Comparison of ENCODE assay signal across 8 cellular contexts in genomic region chr10:97676770-97677581, GRCh38. TPM values are rescaled to one million over a fixed set of nuclear protein-coding genes. Genes with fewer than 3 reads are reported as not detected.
DNase-seq lines count a peak whose midpoint lies in the region; ATAC-seq, FAIRE-seq and TF ChIP-seq lines count a peak whose summit lies in the region.

No MANE protein-coding gene starts in this region.

- no TSS peak for BruUV-seq in HepG2 (replicated peaks; lab: Mats Ljungman, UMichigan)

- intact Hi-C loops in HepG2 (cut with micrococcal nuclease; ENCODE audit: unreplicated experiment) = loop anchor here (1.0 to 2.0 kb wide), 3 partner anchors 24 to 54 kb away; no protein-coding TSS in a partner anchor

- no peaks in the 10 kb centered on the region for H3K9me3 ChIP-seq in HepG2 (ENCODE audit: low read length)

- CTCF ChIA-PET in HepG2 (lab: Yijun Ruan, JAX; ENCODE audit: low intra/inter-chr PET ratio, low total read pairs) = interaction anchor here (0.9 to 2.8 kb wide), 4 partner anchors 24 to 55 kb away, joined by 3 to 40 read pairs (median 7); no protein-coding TSS in a partner anchor

- H3K4me3 Mint-ChIP-seq in central memory CD8-positive, alpha-beta T cell = no peak overlapping the region
- H3K4me3 Mint-ChIP-seq in stimulated activated naive CD8-positive, alpha-beta T cell treated with anti-CD3 and anti-CD28 coated beads, Interleukin-15, amount 100 ng/mL, for 72 hours = no peak overlapping the region

- in situ Hi-C loops in HepG2 (cut with HindIII; ENCODE audit: extremely low pct_ligation_motif_present, low pct_unique_long_range_greater_than_20kb) = loop anchor here (5.0 kb wide), 1 partner anchor 55 kb away; no protein-coding TSS in a partner anchor

- peak; percentile 34 for FAIRE-seq in HepG2 (lab: Jason Lieb, UNC)

- no peak overlapping the region for H3K9ac ChIP-seq in HepG2 (ENCODE audit: insufficient read depth, low read depth, low read length)

- peaks cover 3% of the 10 kb centered on the region for H3K4me1 ChIP-seq in HepG2 (ENCODE audit: insufficient read depth, low read length)

- DNase-seq in EL = peak; percentile 58
- DNase-seq in NAMALWA (ENCODE audit: low spot score) = peak; percentile 73
- DNase-seq in central memory CD8-positive, alpha-beta T cell (ENCODE audit: low spot score in 2 of 2) = peak in 1 of 2 donors; percentile 34
- peak; percentile 49 for DNase-seq in HepG2 (ENCODE audit: low spot score)
- DNase-seq in stimulated activated naive CD8-positive, alpha-beta T cell treated with anti-CD3 and anti-CD28 coated beads, Interleukin-15, amount 100 ng/mL, for 72 hours = peak; percentile 28 to 37
- DNase-seq in NCI-H774 (lab: John Stamatoyannopoulos, UW) = no peak

- H3K79me2 ChIP-seq in HepG2 (ENCODE audit: insufficient read depth, low read length) = peaks cover 17% of the 10 kb centered on the region

- TF ChIP-seq POLR2A in HepG2 (IDR thresholded peaks at IDR 0.05; ENCODE audit: insufficient read depth in 1 of 2, low read depth in 2 of 2, low read length in 2 of 2) = peak; percentile 22 to 25; a peak in 1 of 4 replicates

- TF ChIP-seq RAD21 in HepG2 (CRISPR knock-in tag; IDR thresholded peaks at IDR 0.05) = peak; percentile 74

- ATAC-seq in GM21786 (IDR thresholded peaks at IDR 0.05; ENCODE audit: unreplicated experiment) (peak; percentile 71), HepG2 (peak; percentile 75)
- peak; percentile 80 for ATAC-seq in central memory CD8-positive, alpha-beta T cell (replicated peaks; ENCODE audit: extremely low read depth, poor library complexity, severe bottlenecking)
- ATAC-seq in stimulated activated naive CD8-positive, alpha-beta T cell treated with anti-CD3 and anti-CD28 coated beads, Interleukin-15, amount 100 ng/mL, for 72 hours = peak; percentile 86

- peaks cover 42% of the 10 kb centered on the region for H3K36me3 Mint-ChIP-seq in central memory CD8-positive, alpha-beta T cell (ENCODE audit: insufficient read depth)

- peak; percentile 92 for TF ChIP-seq CTCF in VCaP (conservative IDR thresholded peaks at IDR 0.05)
- peak; percentile 82 for TF ChIP-seq CTCF in HepG2 (CRISPR knock-in tag; IDR thresholded peaks at IDR 0.05)

- H3K4me3 ChIP-seq in HepG2 (replicated peaks in 1 of 3; ENCODE audit: insufficient read depth in 1 of 3, low read depth in 2 of 3, low read length in 3 of 3) = no peak overlapping the region

- no peaks in the 10 kb centered on the region for H3K9me3 Mint-ChIP-seq in central memory CD8-positive, alpha-beta T cell
- H3K9me3 Mint-ChIP-seq in stimulated activated naive CD8-positive, alpha-beta T cell treated with anti-CD3 and anti-CD28 coated beads, Interleukin-15, amount 100 ng/mL, for 72 hours = no peaks in the 10 kb centered on the region

- no peak overlapping the region for H3K27ac Mint-ChIP-seq in central memory CD8-positive, alpha-beta T cell (ENCODE audit: low read depth)
- no peak overlapping the region for H3K27ac Mint-ChIP-seq in stimulated activated naive CD8-positive, alpha-beta T cell treated with anti-CD3 and anti-CD28 coated beads, Interleukin-15, amount 100 ng/mL, for 72 hours

- H3K27ac ChIP-seq in VCaP (no peak overlapping the region), HepG2 (ENCODE audit: extremely low read length, insufficient read depth, low read length) (no peak overlapping the region)

- POLR2A ChIA-PET in HepG2 (lab: Yijun Ruan, JAX) = interaction anchor here (0.6 to 5.9 kb wide), 5 partner anchors 10 to 93 kb away, joined by 3 to 29 read pairs (median 3); partner anchors contain the start of genes AVPI1 and ZFYVE27

- H2AFZ ChIP-seq in HepG2 (ENCODE audit: low read length) = no peak overlapping the region

- no peak overlapping the region for H3K4me2 ChIP-seq in HepG2 (ENCODE audit: low read depth, low read length)

- H4K20me1 ChIP-seq in HepG2 (ENCODE audit: insufficient read depth, low read length) = peaks cover 20% of the 10 kb centered on the region

- no peak for TF ChIP-seq EP300 in HepG2 (IDR thresholded peaks at IDR 0.05; ENCODE audit: low read depth in 2 of 2, low read length in 2 of 2)
- TF ChIP-seq EP300 in HepG2 (CRISPR knock-in tag; IDR thresholded peaks at IDR 0.05; ENCODE audit: borderline replicate concordance) = no peak

- no peaks in the 10 kb centered on the region for H3K4me1 Mint-ChIP-seq in central memory CD8-positive, alpha-beta T cell
- H3K4me1 Mint-ChIP-seq in stimulated activated naive CD8-positive, alpha-beta T cell treated with anti-CD3 and anti-CD28 coated beads, Interleukin-15, amount 100 ng/mL, for 72 hours = peaks cover 7% of the 10 kb centered on the region

- no peaks in the 10 kb centered on the region for H3K27me3 ChIP-seq in HepG2 (ENCODE audit: control insufficient read depth in 1 of 2, insufficient read depth in 2 of 2, low read length in 2 of 2)

- H3K27me3 Mint-ChIP-seq in central memory CD8-positive, alpha-beta T cell = no peaks in the 10 kb centered on the region
- no peaks in the 10 kb centered on the region for H3K27me3 Mint-ChIP-seq in stimulated activated naive CD8-positive, alpha-beta T cell treated with anti-CD3 and anti-CD28 coated beads, Interleukin-15, amount 100 ng/mL, for 72 hours

- WGBS in HepG2 (ENCODE audit: low lambda C conversion rate) = 80% methylated on average over 2 of the region's 2 CpGs

- H3K36me3 ChIP-seq in HepG2 (replicated peaks in 1 of 2; ENCODE audit: control insufficient read depth in 1 of 2, insufficient read depth in 2 of 2, low read length in 2 of 2) = peaks cover 24 to 78% of the 10 kb centered on the region in 2 experiments

RNA-seq across cellular contexts. Expression of gene AVPI1, which starts 10.1 kb away (rescaled TPM):
- total RNA-seq in HepG2 (2016; rRNA removed; fragmentation: Illumina TruSeq; extraction: Trizol) = 39.8 and 47.6 TPM in 2 replicates
- 17.3 and 23.9 TPM in 2 replicates for total RNA-seq in HepG2 (2016; cell fraction: cytosol; rRNA removed; fragmentation: Illumina TruSeq; extraction: Trizol; ENCODE audit: low read depth)
- 40.9 and 48.9 TPM in 2 replicates for total RNA-seq in HepG2 (2016; cell fraction: insoluble cytoplasmic fraction; rRNA removed; fragmentation: Illumina TruSeq; extraction: Trizol)
- total RNA-seq in HepG2 (2016; cell fraction: membrane; rRNA removed; fragmentation: Illumina TruSeq; extraction: Trizol) = 32.7 and 40.7 TPM in 2 replicates
- 19.1 and 24.2 TPM in 2 replicates for total RNA-seq in HepG2 (2016; cell fraction: nucleus; rRNA removed; fragmentation: Illumina TruSeq; extraction: Trizol)
- polyA plus RNA-seq in HepG2 (2011; rRNA removed) = 60.6 and 61.2 TPM in 2 replicates
- 46.9 and 72.0 TPM in 2 replicates for polyA plus RNA-seq in HepG2 (2011; cell fraction: cytosol; rRNA removed)
- polyA plus RNA-seq in HepG2 (2011; cell fraction: nucleus; rRNA removed) = 30.9 and 32.2 TPM in 2 replicates
- 17.8 and 27.6 TPM in 2 replicates for polyA plus RNA-seq in HepG2 (2012)
- polyA plus RNA-seq in HepG2 (2016; cell fraction: cytosol; fragmentation: Illumina TruSeq; extraction: Trizol; ENCODE audit: low read depth) = 15.1 and 21.8 TPM in 2 replicates
- polyA plus RNA-seq in HepG2 (2016; cell fraction: insoluble cytoplasmic fraction; fragmentation: Illumina TruSeq; extraction: Trizol; ENCODE audit: low read depth) = 52.4 and 52.8 TPM in 2 replicates
- polyA plus RNA-seq in HepG2 (2016; cell fraction: membrane; fragmentation: Illumina TruSeq; extraction: Trizol; ENCODE audit: low read depth) = 23.9 and 32.8 TPM in 2 replicates
- 25.4 and 28.6 TPM in 2 replicates for polyA plus RNA-seq in HepG2 (2016; cell fraction: nucleus; fragmentation: Illumina TruSeq; extraction: Trizol; ENCODE audit: insufficient read depth, low read depth)
- polyA minus RNA-seq in HepG2 (2011; rRNA and poly(A)+ RNA removed; ENCODE audit: low replicate concordance) = 68.6 and 143 TPM in 2 replicates
- 32.1 and 32.4 TPM in 2 replicates for polyA minus RNA-seq in HepG2 (2011; cell fraction: cytosol; rRNA and poly(A)+ RNA removed)
- polyA minus RNA-seq in HepG2 (2011; cell fraction: nucleus; rRNA and poly(A)+ RNA removed) = 21.8 and 28.6 TPM in 2 replicates

RNA-seq across cellular contexts. Expression of gene PI4K2A, which starts 36.5 kb away (rescaled TPM):
- 14.3 and 16.6 TPM in 2 replicates for total RNA-seq in HepG2 (2016; rRNA removed; fragmentation: Illumina TruSeq; extraction: Trizol)
- 1.1 and 1.5 TPM in 2 replicates for total RNA-seq in HepG2 (2016; cell fraction: cytosol; rRNA removed; fragmentation: Illumina TruSeq; extraction: Trizol; ENCODE audit: low read depth)
- 14.4 and 15.3 TPM in 2 replicates for total RNA-seq in HepG2 (2016; cell fraction: insoluble cytoplasmic fraction; rRNA removed; fragmentation: Illumina TruSeq; extraction: Trizol)
- total RNA-seq in HepG2 (2016; cell fraction: membrane; rRNA removed; fragmentation: Illumina TruSeq; extraction: Trizol) = 5.3 and 5.4 TPM in 2 replicates
- 7.8 and 8.3 TPM in 2 replicates for total RNA-seq in HepG2 (2016; cell fraction: nucleus; rRNA removed; fragmentation: Illumina TruSeq; extraction: Trizol)
- polyA plus RNA-seq in HepG2 (2011; rRNA removed) = 10.9 and 12.3 TPM in 2 replicates
- polyA plus RNA-seq in HepG2 (2011; cell fraction: cytosol; rRNA removed) = 11.1 and 12.6 TPM in 2 replicates
- 7.2 and 8.1 TPM in 2 replicates for polyA plus RNA-seq in HepG2 (2011; cell fraction: nucleus; rRNA removed)
- 8.1 and 9.8 TPM in 2 replicates for polyA plus RNA-seq in HepG2 (2012)
- 1.2 and 1.5 TPM in 2 replicates for polyA plus RNA-seq in HepG2 (2016; cell fraction: cytosol; fragmentation: Illumina TruSeq; extraction: Trizol; ENCODE audit: low read depth)
- polyA plus RNA-seq in HepG2 (2016; cell fraction: insoluble cytoplasmic fraction; fragmentation: Illumina TruSeq; extraction: Trizol; ENCODE audit: low read depth) = 16.4 and 17.1 TPM in 2 replicates
- 3.5 and 4.3 TPM in 2 replicates for polyA plus RNA-seq in HepG2 (2016; cell fraction: membrane; fragmentation: Illumina TruSeq; extraction: Trizol; ENCODE audit: low read depth)
- polyA plus RNA-seq in HepG2 (2016; cell fraction: nucleus; fragmentation: Illumina TruSeq; extraction: Trizol; ENCODE audit: insufficient read depth, low read depth) = 11.0 and 12.8 TPM in 2 replicates
- polyA minus RNA-seq in HepG2 (2011; rRNA and poly(A)+ RNA removed; ENCODE audit: low replicate concordance) = 14.5 and 22.6 TPM in 2 replicates
- polyA minus RNA-seq in HepG2 (2011; cell fraction: cytosol; rRNA and poly(A)+ RNA removed) = 5.7 and 6.0 TPM in 2 replicates
- 5.5 and 5.7 TPM in 2 replicates for polyA minus RNA-seq in HepG2 (2011; cell fraction: nucleus; rRNA and poly(A)+ RNA removed)

RNA-seq across cellular contexts. Expression of gene MARVELD1, which starts 36.6 kb away (rescaled TPM):
- not detected in 2 replicates for total RNA-seq in HepG2 (2016; rRNA removed; fragmentation: Illumina TruSeq; extraction: Trizol)
- total RNA-seq in HepG2 (2016; cell fraction: cytosol; rRNA removed; fragmentation: Illumina TruSeq; extraction: Trizol; ENCODE audit: low read depth) = not detected in 2 replicates
- total RNA-seq in HepG2 (2016; cell fraction: insoluble cytoplasmic fraction; rRNA removed; fragmentation: Illumina TruSeq; extraction: Trizol) = not detected in 2 replicates
- total RNA-seq in HepG2 (2016; cell fraction: membrane; rRNA removed; fragmentation: Illumina TruSeq; extraction: Trizol) = not detected in 2 replicates
- total RNA-seq in HepG2 (2016; cell fraction: nucleus; rRNA removed; fragmentation: Illumina TruSeq; extraction: Trizol) = not detected in 2 replicates
- 0.08 TPM in 1 of 2 replicates, not detected in the other for polyA plus RNA-seq in HepG2 (2011; rRNA removed)
- 0.03 TPM in 1 of 2 replicates, not detected in the other for polyA plus RNA-seq in HepG2 (2011; cell fraction: cytosol; rRNA removed)
- polyA plus RNA-seq in HepG2 (2011; cell fraction: nucleus; rRNA removed) = 0.03 and 0.26 TPM in 2 replicates
- not detected in 2 replicates for polyA plus RNA-seq in HepG2 (2012)
- polyA plus RNA-seq in HepG2 (2016; cell fraction: cytosol; fragmentation: Illumina TruSeq; extraction: Trizol; ENCODE audit: low read depth) = not detected in 2 replicates
- polyA plus RNA-seq in HepG2 (2016; cell fraction: insoluble cytoplasmic fraction; fragmentation: Illumina TruSeq; extraction: Trizol; ENCODE audit: low read depth) = not detected in 2 replicates
- not detected in 2 replicates for polyA plus RNA-seq in HepG2 (2016; cell fraction: membrane; fragmentation: Illumina TruSeq; extraction: Trizol; ENCODE audit: low read depth)
- not detected in 2 replicates for polyA plus RNA-seq in HepG2 (2016; cell fraction: nucleus; fragmentation: Illumina TruSeq; extraction: Trizol; ENCODE audit: insufficient read depth, low read depth)
- polyA minus RNA-seq in HepG2 (2011; rRNA and poly(A)+ RNA removed; ENCODE audit: low replicate concordance) = 33.8 TPM in 1 of 2 replicates, not detected in the other
- polyA minus RNA-seq in HepG2 (2011; cell fraction: cytosol; rRNA and poly(A)+ RNA removed) = not detected in 2 replicates
- polyA minus RNA-seq in HepG2 (2011; cell fraction: nucleus; rRNA and poly(A)+ RNA removed) = 0.13 TPM in 1 of 2 replicates, not detected in the other

RNA-seq across cellular contexts. Expression of gene MORN4, which starts 43.7 kb away (rescaled TPM):
- total RNA-seq in HepG2 (2016; rRNA removed; fragmentation: Illumina TruSeq; extraction: Trizol) = 3.4 and 4.2 TPM in 2 replicates
- total RNA-seq in HepG2 (2016; cell fraction: cytosol; rRNA removed; fragmentation: Illumina TruSeq; extraction: Trizol; ENCODE audit: low read depth) = 3.2 and 5.3 TPM in 2 replicates
- 4.6 and 5.2 TPM in 2 replicates for total RNA-seq in HepG2 (2016; cell fraction: insoluble cytoplasmic fraction; rRNA removed; fragmentation: Illumina TruSeq; extraction: Trizol)
- total RNA-seq in HepG2 (2016; cell fraction: membrane; rRNA removed; fragmentation: Illumina TruSeq; extraction: Trizol) = 6.1 and 6.3 TPM in 2 replicates
- total RNA-seq in HepG2 (2016; cell fraction: nucleus; rRNA removed; fragmentation: Illumina TruSeq; extraction: Trizol) = 1.6 and 3.0 TPM in 2 replicates
- polyA plus RNA-seq in HepG2 (2011; rRNA removed) = 9.1 and 10.8 TPM in 2 replicates
- polyA plus RNA-seq in HepG2 (2011; cell fraction: cytosol; rRNA removed) = 7.3 and 11.8 TPM in 2 replicates
- 4.4 and 5.7 TPM in 2 replicates for polyA plus RNA-seq in HepG2 (2011; cell fraction: nucleus; rRNA removed)
- polyA plus RNA-seq in HepG2 (2012) = 7.4 and 10.4 TPM in 2 replicates
- polyA plus RNA-seq in HepG2 (2016; cell fraction: cytosol; fragmentation: Illumina TruSeq; extraction: Trizol; ENCODE audit: low read depth) = 7.7 and 8.5 TPM in 2 replicates
- 9.6 and 10.3 TPM in 2 replicates for polyA plus RNA-seq in HepG2 (2016; cell fraction: insoluble cytoplasmic fraction; fragmentation: Illumina TruSeq; extraction: Trizol; ENCODE audit: low read depth)
- polyA plus RNA-seq in HepG2 (2016; cell fraction: membrane; fragmentation: Illumina TruSeq; extraction: Trizol; ENCODE audit: low read depth) = 9.0 and 9.4 TPM in 2 replicates
- 7.8 and 8.8 TPM in 2 replicates for polyA plus RNA-seq in HepG2 (2016; cell fraction: nucleus; fragmentation: Illumina TruSeq; extraction: Trizol; ENCODE audit: insufficient read depth, low read depth)
- 2.2 and 3.4 TPM in 2 replicates for polyA minus RNA-seq in HepG2 (2011; rRNA and poly(A)+ RNA removed; ENCODE audit: low replicate concordance)
- polyA minus RNA-seq in HepG2 (2011; cell fraction: cytosol; rRNA and poly(A)+ RNA removed) = 1.2 and 2.5 TPM in 2 replicates
- polyA minus RNA-seq in HepG2 (2011; cell fraction: nucleus; rRNA and poly(A)+ RNA removed) = 2.9 and 3.7 TPM in 2 replicates

RNA-seq across cellular contexts. Expression of gene ZFYVE27, which starts 60.0 kb away (rescaled TPM):
- 6.1 and 19.7 TPM in 2 replicates for total RNA-seq in HepG2 (2016; rRNA removed; fragmentation: Illumina TruSeq; extraction: Trizol)
- 2.8 and 3.8 TPM in 2 replicates for total RNA-seq in HepG2 (2016; cell fraction: cytosol; rRNA removed; fragmentation: Illumina TruSeq; extraction: Trizol; ENCODE audit: low read depth)
- total RNA-seq in HepG2 (2016; cell fraction: insoluble cytoplasmic fraction; rRNA removed; fragmentation: Illumina TruSeq; extraction: Trizol) = 5.8 and 20.5 TPM in 2 replicates
- 4.5 and 6.1 TPM in 2 replicates for total RNA-seq in HepG2 (2016; cell fraction: membrane; rRNA removed; fragmentation: Illumina TruSeq; extraction: Trizol)
- 36.5 and 37.6 TPM in 2 replicates for total RNA-seq in HepG2 (2016; cell fraction: nucleus; rRNA removed; fragmentation: Illumina TruSeq; extraction: Trizol)
- polyA plus RNA-seq in HepG2 (2011; rRNA removed) = 20.5 and 26.9 TPM in 2 replicates
- 11.3 and 12.9 TPM in 2 replicates for polyA plus RNA-seq in HepG2 (2011; cell fraction: cytosol; rRNA removed)
- 107 and 112 TPM in 2 replicates for polyA plus RNA-seq in HepG2 (2011; cell fraction: nucleus; rRNA removed)
- polyA plus RNA-seq in HepG2 (2012) = 13.0 and 18.5 TPM in 2 replicates
- 0.68 and 0.92 TPM in 2 replicates for polyA plus RNA-seq in HepG2 (2016; cell fraction: cytosol; fragmentation: Illumina TruSeq; extraction: Trizol; ENCODE audit: low read depth)
- polyA plus RNA-seq in HepG2 (2016; cell fraction: insoluble cytoplasmic fraction; fragmentation: Illumina TruSeq; extraction: Trizol; ENCODE audit: low read depth) = 4.2 and 4.9 TPM in 2 replicates
- polyA plus RNA-seq in HepG2 (2016; cell fraction: membrane; fragmentation: Illumina TruSeq; extraction: Trizol; ENCODE audit: low read depth) = 1.7 and 2.1 TPM in 2 replicates
- polyA plus RNA-seq in HepG2 (2016; cell fraction: nucleus; fragmentation: Illumina TruSeq; extraction: Trizol; ENCODE audit: insufficient read depth, low read depth) = 50.1 and 57.5 TPM in 2 replicates
- 26.7 and 43.3 TPM in 2 replicates for polyA minus RNA-seq in HepG2 (2011; rRNA and poly(A)+ RNA removed; ENCODE audit: low replicate concordance)
- 6.0 and 6.5 TPM in 2 replicates for polyA minus RNA-seq in HepG2 (2011; cell fraction: cytosol; rRNA and poly(A)+ RNA removed)
- 45.2 and 45.3 TPM in 2 replicates for polyA minus RNA-seq in HepG2 (2011; cell fraction: nucleus; rRNA and poly(A)+ RNA removed)
